In the genomic region with DNA sequence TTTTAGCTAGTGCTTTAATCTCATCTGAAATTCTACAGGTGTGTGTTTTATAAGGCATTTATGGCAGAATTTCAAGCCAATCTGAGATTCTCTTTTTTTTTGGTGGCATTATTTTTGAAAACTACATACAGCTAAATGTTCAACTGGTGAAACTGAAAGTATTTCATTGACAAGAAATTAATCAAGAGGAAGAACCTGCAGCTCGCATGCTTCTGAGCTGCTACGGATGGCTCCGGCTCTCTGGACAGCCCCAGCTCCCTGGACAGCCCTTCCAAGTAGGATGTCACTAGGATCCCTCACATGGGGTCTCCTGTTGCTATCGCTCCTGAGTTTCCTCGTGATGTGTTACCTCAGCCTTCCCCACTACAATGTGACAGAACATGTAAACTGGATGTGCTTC, we compare ENCODE assay signal across 28 cellular contexts. TPM values are rescaled to one million over a fixed set of nuclear protein-coding genes. Genes with fewer than 3 reads are reported as not detected.
DNase-seq lines count a peak whose midpoint lies in the region; ATAC-seq, FAIRE-seq and TF ChIP-seq lines count a peak whose summit lies in the region.
"Had no signal": no experiment of that assay in that cellular context is flagged by ENCODE, and none has a peak within 500 bp of the region (broad histone marks: within the 10 kb centered on the region; RNA-seq: fewer than 3 reads in every experiment).

No MANE protein-coding gene starts in this region.

- H3K27me3 ChIP-seq in GM12878 (replicated peaks in 1 of 2; ENCODE audit: control insufficient read depth in 2 of 2, insufficient read depth in 2 of 2, low read length in 1 of 2) = no peaks in the 10 kb centered on the region
- H3K27me3 ChIP-seq in HepG2 (ENCODE audit: control insufficient read depth in 1 of 2, insufficient read depth in 2 of 2, low read length in 2 of 2) = no peaks in the 10 kb centered on the region
- H3K27me3 ChIP-seq in colonic mucosa = no peaks in the 10 kb centered on the region
- H3K27me3 ChIP-seq: BLaER1, MG63, pancreas, spleen, tibial artery had no signal

- FAIRE-seq in GM19239 (lab: Jason Lieb, UNC) (peak; percentile 84), GM12878 (lab: Jason Lieb, UNC) (no peak), HepG2 (lab: Jason Lieb, UNC) (no peak)
- FAIRE-seq: K562, pancreas had no signal

- peak overlapping the region; percentile 54 for H3K4me3 ChIP-seq in GM12878
- H3K4me3 ChIP-seq in HepG2 (replicated peaks in 1 of 3; ENCODE audit: insufficient read depth in 1 of 3, low read depth in 2 of 3, low read length in 3 of 3) = no peak overlapping the region
- no peak overlapping the region for H3K4me3 ChIP-seq in colonic mucosa
- H3K4me3 ChIP-seq: BLaER1, K562, MG63, pancreas, tibial artery had no signal

- H3K4me1 Mint-ChIP-seq in activated naive CD4-positive, alpha-beta T cell treated with anti-CD3 and anti-CD28 coated beads for 36 hours (ENCODE audit: low read depth) = peaks cover 80% of the 10 kb centered on the region
- H3K4me1 Mint-ChIP-seq: nephron had no signal

- TF ChIP-seq RAD21 in GM12878 (IDR thresholded peaks at IDR 0.05; ENCODE audit: insufficient read depth, low read depth, low read length) (no peak), HepG2 (CRISPR knock-in tag; IDR thresholded peaks at IDR 0.05) (no peak)

- TF ChIP-seq CTCF in GM12878 (IDR thresholded peaks at IDR 0.05 in 2 of 3, conservative IDR thresholded peaks at IDR 0.05 in 1 of 3; ENCODE audit: control insufficient read depth in 2 of 3, extremely low read depth in 1 of 3, insufficient read depth in 1 of 3, low read depth in 3 of 3, low read length in 3 of 3) (no peak), HepG2 (CRISPR knock-in tag; IDR thresholded peaks at IDR 0.05) (no peak), colonic mucosa (IDR thresholded peaks at IDR 0.05) (no peak)

- H3K36me3 ChIP-seq in GM12878 (ENCODE audit: control insufficient read depth in 2 of 2, insufficient read depth in 2 of 2, low read length in 1 of 2) = no peaks in the 10 kb centered on the region; a peak in 1 of 4 replicates
- H3K36me3 ChIP-seq in HepG2 (replicated peaks in 1 of 2; ENCODE audit: control insufficient read depth in 1 of 2, insufficient read depth in 2 of 2, low read length in 2 of 2) = no peaks in the 10 kb centered on the region
- no peaks in the 10 kb centered on the region for H3K36me3 ChIP-seq in colonic mucosa
- H3K36me3 ChIP-seq: pancreas, tibial artery had no signal

- TF ChIP-seq EP300 in GM12878 (IDR thresholded peaks at IDR 0.05; ENCODE audit: borderline replicate concordance in 1 of 2, control insufficient read depth in 1 of 2, low read depth in 2 of 2, low read length in 2 of 2) (no peak), HepG2 (IDR thresholded peaks at IDR 0.05; ENCODE audit: low read depth in 2 of 2, low read length in 2 of 2) (no peak), HepG2 (CRISPR knock-in tag; IDR thresholded peaks at IDR 0.05; ENCODE audit: borderline replicate concordance) (no peak)

- peak overlapping the region; percentile 61 for H3K27ac Mint-ChIP-seq in activated naive CD4-positive, alpha-beta T cell treated with anti-CD3 and anti-CD28 coated beads for 36 hours
- H3K27ac Mint-ChIP-seq: nephron had no signal

- TF ChIP-seq POLR2A in GM12878 (IDR thresholded peaks at IDR 0.05; ENCODE audit: low read depth, low read length) (no peak), HepG2 (IDR thresholded peaks at IDR 0.05; ENCODE audit: insufficient read depth in 1 of 2, low read depth in 2 of 2, low read length in 2 of 2) (no peak)

- intact Hi-C loops in activated naive CD4-positive, alpha-beta T cell treated with anti-CD3 and anti-CD28 coated beads for 36 hours (cut with micrococcal nuclease) = no loop called here
- intact Hi-C loops in GM12878 (cut with micrococcal nuclease; ENCODE audit: unreplicated experiment) = no loop called here
- intact Hi-C loops in HepG2 (cut with micrococcal nuclease; ENCODE audit: unreplicated experiment) = no loop called here
- intact Hi-C loops in colonic mucosa (cut with DNase I) = no loop called here

- H3K27me3 Mint-ChIP-seq in activated naive CD4-positive, alpha-beta T cell treated with anti-CD3 and anti-CD28 coated beads for 36 hours (ENCODE audit: low read depth) = no peaks in the 10 kb centered on the region

- RAD21 ChIA-PET in GM12878 (lab: Charles Lee; ENCODE audit: unreplicated experiment) = interaction anchor here (0.8 to 1.7 kb wide), 2 partner anchors 15 to 36 kb away, joined by 4 to 7 read pairs; no protein-coding TSS in a partner anchor

- BruUV-seq in GM12878 (replicated peaks; lab: Mats Ljungman, UMichigan) = no TSS peak
- BruUV-seq in HepG2 (replicated peaks; lab: Mats Ljungman, UMichigan) = no TSS peak

- H3K36me3 Mint-ChIP-seq in activated naive CD4-positive, alpha-beta T cell treated with anti-CD3 and anti-CD28 coated beads for 36 hours (ENCODE audit: low read depth) = peaks cover 10% of the 10 kb centered on the region

- ATAC-seq in GM12878 (peak; percentile 86), HG03521 (IDR thresholded peaks at IDR 0.05; ENCODE audit: unreplicated experiment) (no peak), HepG2 (no peak)
- ATAC-seq: activated T-cell treated with anti-CD3 and anti-CD28 coated beads, Interleukin-2, amount 50 U/mL, for 72 hours; K562; left lobe of liver had no signal

- peak overlapping the region; percentile 48 for H3K4me3 Mint-ChIP-seq in activated naive CD4-positive, alpha-beta T cell treated with anti-CD3 and anti-CD28 coated beads for 36 hours
- H3K4me3 Mint-ChIP-seq: nephron had no signal

- in situ Hi-C loops in GM12878 (cut with MboI) (no loop called here), HepG2 (cut with HindIII; ENCODE audit: extremely low pct_ligation_motif_present, low pct_unique_long_range_greater_than_20kb) (no loop called here)

- H3K9me3 ChIP-seq in GM12878 (replicated peaks; ENCODE audit: control insufficient read depth, insufficient read depth, low read length) (no peaks in the 10 kb centered on the region), HepG2 (ENCODE audit: low read length) (no peaks in the 10 kb centered on the region), colonic mucosa (no peaks in the 10 kb centered on the region)
- H3K9me3 ChIP-seq: MG63, pancreas, SK-N-SH, spleen, tibial artery had no signal

- H3K9ac ChIP-seq in GM12878 (ENCODE audit: control insufficient read depth, insufficient read depth, low read length) (no peak overlapping the region), HepG2 (ENCODE audit: insufficient read depth, low read depth, low read length) (no peak overlapping the region), colonic mucosa (ENCODE audit: low read depth in 2 of 2, low read length in 2 of 2) (no peak overlapping the region)
- H3K9ac ChIP-seq: BLaER1, SK-N-SH had no signal

- H3K9me3 Mint-ChIP-seq in activated naive CD4-positive, alpha-beta T cell treated with anti-CD3 and anti-CD28 coated beads for 36 hours = no peaks in the 10 kb centered on the region
- H3K9me3 Mint-ChIP-seq: activated T-cell treated with anti-CD3 and anti-CD28 coated beads, Interleukin-2, amount 50 U/mL, for 72 hours; nephron had no signal

- H3K79me2 ChIP-seq in GM12878 (ENCODE audit: control insufficient read depth, insufficient read depth, low read length) (peaks cover 8% of the 10 kb centered on the region), HepG2 (ENCODE audit: insufficient read depth, low read length) (peaks cover 2% of the 10 kb centered on the region)

- H3K4me2 ChIP-seq in GM12878 (ENCODE audit: control insufficient read depth, insufficient read depth) (peak overlapping the region; percentile 94), HepG2 (ENCODE audit: low read depth, low read length) (no peak overlapping the region)
- H3K4me2 ChIP-seq: BLaER1, SK-N-SH had no signal

- H3K27ac ChIP-seq in GM12878 (ENCODE audit: control insufficient read depth, insufficient read depth) (no peak overlapping the region), HepG2 (ENCODE audit: extremely low read length, insufficient read depth, low read length) (no peak overlapping the region), colonic mucosa (no peak overlapping the region)
- H3K27ac ChIP-seq: BLaER1, pancreas, spleen, tibial artery, VCaP had no signal

- H2AFZ ChIP-seq in GM12878 (ENCODE audit: control insufficient read depth, low read depth, low read length) = peak overlapping the region; percentile 68
- no peak overlapping the region for H2AFZ ChIP-seq in HepG2 (ENCODE audit: low read length)

- CTCF ChIA-PET in activated naive CD4-positive, alpha-beta T cell treated with anti-CD3 and anti-CD28 coated beads for 36 hours (lab: Charles Lee) = interaction anchor here (0.5 to 2.0 kb wide), 8 partner anchors 10 to 44 kb away, joined by 3 to 7 read pairs (median 4); no protein-coding TSS in a partner anchor
- CTCF ChIA-PET in GM12878 (lab: Yijun Ruan, JAX) = interaction anchor here (0.7 to 5.1 kb wide), 8 partner anchors 11 to 159 kb away, joined by 3 to 28 read pairs (median 4); no protein-coding TSS in a partner anchor
- CTCF ChIA-PET in HepG2 (lab: Yijun Ruan, JAX; ENCODE audit: low intra/inter-chr PET ratio, low total read pairs) = no interaction called here

- no peak for DNase-seq in activated naive CD4-positive, alpha-beta T cell treated with anti-CD3 and anti-CD28 coated beads for 36 hours
- DNase-seq in activated naive CD4-positive, alpha-beta T cell treated with anti-CD3 and anti-CD28 coated beads, Interleukin-2, amount 50 U/mL, for 16 hours = no peak
- no peak for DNase-seq in GM19239 (ENCODE audit: insufficient read length, low spot score)
- DNase-seq in GM12878 (ENCODE audit: low read depth, low spot score) = no peak
- peak; percentile 17 for DNase-seq in stimulated activated CD8-positive, alpha-beta memory T cell treated with anti-CD3 and anti-CD28 coated beads, Interleukin-4, amount 100 ng/mL, for 48 hours
- no peak for DNase-seq in HepG2 (ENCODE audit: low spot score)
- DNase-seq in colonic mucosa = no peak
- DNase-seq: ACHN; activated CD4-positive, alpha-beta T cell treated with anti-CD3 and anti-CD28 coated beads, Interleukin-2, amount 50 U/mL, for 4 hours; activated T-cell treated with anti-CD3 and anti-CD28 coated beads, Interleukin-2, amount 50 U/mL, for 72 hours; effector CD8-positive, alpha-beta T cell; foreskin fibroblast; MG63; NCI-H2029 treated with DMSO at 0.1 percent for 48 hours; NCI-H774; OCI-M1; pancreas; SK-N-SH; spleen; stimulated activated CD4-positive, alpha-beta T cell treated with anti-CD3 and anti-CD28 coated beads, Interleukin-2, amount 100 ng/mL, for 48 hours; stimulated activated naive CD4-positive, alpha-beta T cell; tibial artery had no signal

- POLR2A ChIA-PET in GM12878 (lab: Charles Lee) (interaction anchor here (1.0 to 1.7 kb wide), 3 partner anchors 11 to 52 kb away, joined by 3 to 12 read pairs (median 5); no protein-coding TSS in a partner anchor), HepG2 (lab: Yijun Ruan, JAX) (no interaction called here)

- WGBS in GM12878 (ENCODE audit: insufficient coverage, insufficient replicate concordance, low lambda C conversion rate, missing lambda C conversion rate) = 22% methylated on average over 5 of the region's 5 CpGs
- WGBS in HepG2 (ENCODE audit: low lambda C conversion rate) = 98% methylated on average over 5 of the region's 5 CpGs

- H3K4me1 ChIP-seq in GM12878 (ENCODE audit: control insufficient read depth, insufficient read depth, low read length) (peaks cover 20% of the 10 kb centered on the region), HepG2 (ENCODE audit: insufficient read depth, low read length) (no peaks in the 10 kb centered on the region), colonic mucosa (no peaks in the 10 kb centered on the region)

- H4K20me1 ChIP-seq in GM12878 (ENCODE audit: control insufficient read depth, insufficient read depth) = no peaks in the 10 kb centered on the region
- H4K20me1 ChIP-seq in HepG2 (ENCODE audit: insufficient read depth, low read length) = no peaks in the 10 kb centered on the region
- H4K20me1 ChIP-seq: BLaER1 had no signal

- SMC1A ChIA-PET in GM12878 (lab: Charles Lee; ENCODE audit: uncharacterized antibody, unreplicated experiment) = interaction anchor here (0.6 to 2.3 kb wide), 15 partner anchors 10 to 122 kb away, joined by 3 to 14 read pairs (median 3); no protein-coding TSS in a partner anchor

RNA-seq across cellular contexts. Expression of a gene that starts 46.4 kb away (rescaled TPM):
- total RNA-seq in activated naive CD4-positive, alpha-beta T cell treated with anti-CD3 and anti-CD28 coated beads for 36 hours = 10 to 100 TPM; 77.4 to 79.5 TPM
- total RNA-seq in GM12878 (2013; cell fraction: nucleolus; rRNA removed) = 99.3 and 101 TPM in 2 replicates
- total RNA-seq in GM12878 (2014; rRNA removed) = 24.5 and 26.0 TPM in 2 replicates
- total RNA-seq in GM12878 (2014; rRNA removed; fragmentation: Illumina TruSeq; extraction: Trizol) = 15.0 and 15.4 TPM in 2 replicates
- total RNA-seq in GM12878 (2021) = 32.9 and 35.0 TPM in 2 replicates
- polyA plus RNA-seq in GM12878 (2011; ENCODE audit: low read depth) = 8.7 TPM
- polyA plus RNA-seq in GM12878 (2011; rRNA removed) = 10.3 and 12.0 TPM in 2 replicates
- 9.9 and 13.4 TPM in 2 replicates for polyA plus RNA-seq in GM12878 (2011; cell fraction: cytosol; rRNA removed)
- 18.1 and 24.2 TPM in 2 replicates for polyA plus RNA-seq in GM12878 (2011; cell fraction: nucleus; rRNA removed)
- 13.3 and 15.6 TPM in 2 replicates for polyA plus RNA-seq in GM12878 (2012)
- polyA plus RNA-seq in GM12878 (2014; fragmentation: Illumina TruSeq; extraction: Trizol) = 17.6 and 18.1 TPM in 2 replicates
- polyA plus RNA-seq in GM12878 (2014; fragmentation: Nextera tagmentation; extraction: Ambion mirVana) = 1 to 10 TPM; 2.9 to 8.0 TPM
- 16.9 and 21.0 TPM in 2 replicates for polyA plus RNA-seq in GM12878 (2014; rRNA removed)
- 10 to 100 TPM; 30.7 to 41.4 TPM for polyA plus RNA-seq in GM12878 (2016; fragmentation: Nextera tagmentation; extraction: Ambion mirVana)
- polyA minus RNA-seq in GM12878 (2011; rRNA and poly(A)+ RNA removed) = 19.1 and 24.8 TPM in 2 replicates
- 12.2 and 13.6 TPM in 2 replicates for polyA minus RNA-seq in GM12878 (2011; cell fraction: cytosol; rRNA and poly(A)+ RNA removed)
- polyA minus RNA-seq in GM12878 (2011; cell fraction: nucleus; rRNA and poly(A)+ RNA removed) = 25.9 and 39.5 TPM in 2 replicates
- 10.3 and 15.2 TPM in 2 replicates for total RNA-seq in HepG2 (2016; rRNA removed; fragmentation: Illumina TruSeq; extraction: Trizol)
- 2.4 and 3.1 TPM in 2 replicates for total RNA-seq in HepG2 (2016; cell fraction: cytosol; rRNA removed; fragmentation: Illumina TruSeq; extraction: Trizol; ENCODE audit: low read depth)
- 9.4 and 12.9 TPM in 2 replicates for total RNA-seq in HepG2 (2016; cell fraction: insoluble cytoplasmic fraction; rRNA removed; fragmentation: Illumina TruSeq; extraction: Trizol)
- total RNA-seq in HepG2 (2016; cell fraction: membrane; rRNA removed; fragmentation: Illumina TruSeq; extraction: Trizol) = 7.2 and 7.6 TPM in 2 replicates
- 20.2 and 27.8 TPM in 2 replicates for total RNA-seq in HepG2 (2016; cell fraction: nucleus; rRNA removed; fragmentation: Illumina TruSeq; extraction: Trizol)
- 9.4 and 9.8 TPM in 2 replicates for polyA plus RNA-seq in HepG2 (2011; rRNA removed)
- 4.3 and 6.0 TPM in 2 replicates for polyA plus RNA-seq in HepG2 (2011; cell fraction: cytosol; rRNA removed)
- polyA plus RNA-seq in HepG2 (2011; cell fraction: nucleus; rRNA removed) = 13.6 and 15.8 TPM in 2 replicates
- 7.2 and 9.5 TPM in 2 replicates for polyA plus RNA-seq in HepG2 (2012)
- 0.59 and 1.3 TPM in 2 replicates for polyA plus RNA-seq in HepG2 (2016; cell fraction: cytosol; fragmentation: Illumina TruSeq; extraction: Trizol; ENCODE audit: low read depth)
- polyA plus RNA-seq in HepG2 (2016; cell fraction: insoluble cytoplasmic fraction; fragmentation: Illumina TruSeq; extraction: Trizol; ENCODE audit: low read depth) = 7.3 and 8.6 TPM in 2 replicates
- 1.5 and 1.9 TPM in 2 replicates for polyA plus RNA-seq in HepG2 (2016; cell fraction: membrane; fragmentation: Illumina TruSeq; extraction: Trizol; ENCODE audit: low read depth)
- 14.2 and 15.4 TPM in 2 replicates for polyA plus RNA-seq in HepG2 (2016; cell fraction: nucleus; fragmentation: Illumina TruSeq; extraction: Trizol; ENCODE audit: insufficient read depth, low read depth)
- polyA minus RNA-seq in HepG2 (2011; rRNA and poly(A)+ RNA removed; ENCODE audit: low replicate concordance) = 8.6 and 11.3 TPM in 2 replicates
- polyA minus RNA-seq in HepG2 (2011; cell fraction: cytosol; rRNA and poly(A)+ RNA removed) = 17.2 and 18.3 TPM in 2 replicates
- 41.1 and 50.6 TPM in 2 replicates for polyA minus RNA-seq in HepG2 (2011; cell fraction: nucleus; rRNA and poly(A)+ RNA removed)
- 10 to 100 TPM; 33.5 to 41.7 TPM for total RNA-seq in colonic mucosa
